In the genomic region with DNA sequence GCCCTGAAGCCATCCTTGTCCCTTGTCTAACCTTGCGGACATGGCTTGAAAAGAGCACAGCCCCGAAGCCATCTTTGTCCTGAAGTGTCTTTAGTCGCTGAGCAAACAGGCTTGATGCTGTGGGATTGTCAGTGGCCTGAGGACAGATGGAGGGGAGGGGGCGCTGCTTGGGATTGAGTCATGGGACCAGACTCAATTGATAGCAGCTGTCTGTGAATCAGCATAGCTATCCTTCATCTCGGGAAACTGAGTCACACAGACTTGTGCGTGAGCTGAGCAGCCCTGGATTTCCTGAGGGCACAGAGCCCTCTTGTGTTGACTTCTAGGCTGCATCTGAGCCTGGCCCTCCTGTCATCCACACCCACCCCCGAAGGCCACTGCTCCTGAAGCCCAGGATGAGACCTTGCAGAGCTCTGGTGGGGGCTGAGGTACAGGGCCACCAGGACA, we compare ENCODE assay signal across 9 cellular contexts.
A peak's percentile ranks its signal among the peaks of the same experiment; 100 is the strongest.
DNase-seq lines count a peak whose midpoint lies in the region; ATAC-seq and TF ChIP-seq lines count a peak whose summit lies in the region.
"Had no signal": no experiment of that assay in that cellular context is flagged by ENCODE, and none has a peak within 500 bp of the region (broad histone marks: within the 10 kb centered on the region; RNA-seq: fewer than 3 reads in every experiment).

No MANE protein-coding gene starts in this region.

- ATAC-seq in HG03135 (IDR thresholded peaks at IDR 0.05; ENCODE audit: unreplicated experiment) (no peak), GM21367 (IDR thresholded peaks at IDR 0.05; ENCODE audit: unreplicated experiment) (no peak)

- DNase-seq in 8988T (peak; percentile 89), DMS114 treated with DMSO at 0.1 percent for 48 hours (lab: John Stamatoyannopoulos, UW; ENCODE audit: unreplicated experiment) (peak; percentile 11), NT2/D1 (ENCODE audit: low read depth, low spot score) (no peak), epithelial cell of esophagus (ENCODE audit: low read depth) (peak; percentile 24), hippocampal formation (lab: John Stamatoyannopoulos, UW) (no peak), putamen (ENCODE audit: low spot score) (no peak)
- DNase-seq: NCI-H510A treated with DMSO at 0.1 percent for 48 hours had no signal

- no peaks in the 10 kb centered on the region for H3K36me3 ChIP-seq in NT2/D1 (ENCODE audit: insufficient read depth, insufficient read length, low read length)

- no peaks in the 10 kb centered on the region for H3K27me3 ChIP-seq in NT2/D1 (ENCODE audit: insufficient read depth, insufficient read length)

- H3K9ac ChIP-seq in NT2/D1 (ENCODE audit: insufficient read length, low read depth) = peak overlapping the region; percentile 28

- TF ChIP-seq CTCF in epithelial cell of esophagus (IDR thresholded peaks at IDR 0.05; ENCODE audit: insufficient read depth, low read depth, low read length, missing control alignments) = peak; percentile 41

- H3K9me3 ChIP-seq in NT2/D1 (ENCODE audit: insufficient read depth, low read length) = no peaks in the 10 kb centered on the region

- H3K4me1 ChIP-seq in NT2/D1 (ENCODE audit: insufficient read depth, insufficient read length) = peaks cover 3% of the 10 kb centered on the region

- H3K4me3 ChIP-seq in NT2/D1 (ENCODE audit: insufficient read length, low read depth) = no peak overlapping the region
- H3K4me3 ChIP-seq in epithelial cell of esophagus (ENCODE audit: low read length) = no peak overlapping the region

Comparison
In these comparisons a context has a peak if more than half of its experiments do, and no peak if none do; other contexts are left out.
1. DNase-seq: peak in 8988T (single experiment), DMS114 treated with DMSO at 0.1 percent for 48 hours (single experiment) and epithelial cell of esophagus (single experiment); none in NT2/D1 (single experiment), hippocampal formation (0 of 2) and putamen (single experiment).